Comparison of ENCODE assay signal across 15 cellular contexts in genomic region chr6:53984163-53984562, GRCh38.
DNase-seq lines count a peak whose midpoint lies in the region; ATAC-seq, FAIRE-seq and TF ChIP-seq lines count a peak whose summit lies in the region.
"Had no signal": no experiment of that assay in that cellular context is flagged by ENCODE, and none has a peak within 500 bp of the region (broad histone marks: within the 10 kb centered on the region; RNA-seq: fewer than 3 reads in every experiment).

No MANE protein-coding gene starts in this region.

- DNase-seq in H54 (ENCODE audit: insufficient read length, low spot score): peak; percentile 53
- no peak for DNase-seq in SK-N-SH
- peak; percentile 96 for DNase-seq in fibroblast of mammary gland (ENCODE audit: low read depth)
- DNase-seq in smooth muscle cell (lab: John Stamatoyannopoulos, UW; ENCODE audit: unreplicated experiment): no peak
- DNase-seq in stimulated activated effector memory CD8-positive, alpha-beta T cell treated with anti-CD3 and anti-CD28 coated beads, Interleukin-12 subunit alpha, Interleukin-12 subunit beta, amount 100 ng/mL, for 72 hours (ENCODE audit: low spot score in 2 of 2): no peak
- no peak for DNase-seq in stimulated activated CD4-positive, alpha-beta T cell treated with anti-CD3 and anti-CD28 coated beads, Interleukin-12 subunit alpha, Interleukin-12 subunit beta, amount 100 ng/mL, for 4 hours
- DNase-seq: activated B cell treated with CpG ODN at 0.5 μM for 24 hours, dorsolateral prefrontal cortex, NCI-H2029, OCI-M1 had no signal

- H2AFZ ChIP-seq in SK-N-SH (ENCODE audit: low read depth): no peak overlapping the region
- H2AFZ ChIP-seq in smooth muscle cell (ENCODE audit: low read depth): no peak overlapping the region

- no peaks in the 10 kb centered on the region for H3K9me2 ChIP-seq in SK-N-SH

- H3K4me1 Mint-ChIP-seq in stimulated activated effector memory CD8-positive, alpha-beta T cell treated with anti-CD3 and anti-CD28 coated beads, Interleukin-12 subunit alpha, Interleukin-12 subunit beta, amount 100 ng/mL, for 72 hours: no peaks in the 10 kb centered on the region
- H3K4me1 Mint-ChIP-seq: activated B cell treated with CpG ODN at 0.5 μM for 24 hours had no signal

- H3K27me3 ChIP-seq in SK-N-SH (ENCODE audit: insufficient read depth) (no peaks in the 10 kb centered on the region), smooth muscle cell (ENCODE audit: low read depth) (no peaks in the 10 kb centered on the region)

- H3K79me2 ChIP-seq in SK-N-SH (ENCODE audit: insufficient read depth) (no peaks in the 10 kb centered on the region), smooth muscle cell (ENCODE audit: low read depth) (no peaks in the 10 kb centered on the region)

- H3K4me3 ChIP-seq in SK-N-SH (ENCODE audit: low read depth in 2 of 2, low read length in 1 of 2): no peak overlapping the region; a peak in 1 of 4 replicates
- no peak overlapping the region for H3K4me3 ChIP-seq in fibroblast of mammary gland (ENCODE audit: control insufficient read depth, low read depth, low read length)
- no peak overlapping the region for H3K4me3 ChIP-seq in smooth muscle cell
- H3K4me3 ChIP-seq: dorsolateral prefrontal cortex, HAP-1 had no signal

- WGBS in SK-N-SH (ENCODE audit: low lambda C conversion rate): 3% methylated on average over 2 of the region's 2 CpGs
- WGBS in smooth muscle cell (ENCODE audit: low lambda C conversion rate): 41% methylated on average over 2 of the region's 2 CpGs

- H3F3A ChIP-seq in SK-N-SH (replicated peaks; ENCODE audit: insufficient read depth) (peaks cover 8% of the 10 kb centered on the region), smooth muscle cell (ENCODE audit: low read depth) (peaks cover 3% of the 10 kb centered on the region)

- no peak for TF ChIP-seq POLR2A in H54 (IDR thresholded peaks at IDR 0.05; ENCODE audit: low read depth, low read length)

- H3K36me3 ChIP-seq in SK-N-SH (replicated peaks in 1 of 2; ENCODE audit: control insufficient read depth in 1 of 2, insufficient read depth in 2 of 2, low read length in 1 of 2) (no peaks in the 10 kb centered on the region), smooth muscle cell (ENCODE audit: low read depth) (no peaks in the 10 kb centered on the region)
- H3K36me3 ChIP-seq: HAP-1 had no signal

- ATAC-seq in stimulated activated effector memory CD8-positive, alpha-beta T cell treated with anti-CD3 and anti-CD28 coated beads, Interleukin-12 subunit alpha, Interleukin-12 subunit beta, amount 100 ng/mL, for 72 hours: no peak
- no peak for ATAC-seq in GM19328 (IDR thresholded peaks at IDR 0.05; ENCODE audit: unreplicated experiment)

- H4K20me1 ChIP-seq in SK-N-SH (ENCODE audit: insufficient read depth): no peaks in the 10 kb centered on the region
- no peaks in the 10 kb centered on the region for H4K20me1 ChIP-seq in smooth muscle cell (ENCODE audit: low read depth)

- peaks cover 6 to 17% of the 10 kb centered on the region in 2 experiments for H3K4me1 ChIP-seq in SK-N-SH (ENCODE audit: control insufficient read depth in 1 of 2, insufficient read depth in 2 of 2, low read depth in 1 of 2, low read length in 1 of 2)
- H3K4me1 ChIP-seq in smooth muscle cell (ENCODE audit: low read depth): peaks cover 4% of the 10 kb centered on the region

- TF ChIP-seq EP300 in SK-N-SH (IDR thresholded peaks at IDR 0.05; ENCODE audit: borderline replicate concordance in 1 of 2, low read depth in 1 of 2, low read length in 1 of 2): peak in 1 of 2 experiments; percentile 79; a peak in 2 of 4 replicates

- no peak overlapping the region for H3K4me3 Mint-ChIP-seq in stimulated activated effector memory CD8-positive, alpha-beta T cell treated with anti-CD3 and anti-CD28 coated beads, Interleukin-12 subunit alpha, Interleukin-12 subunit beta, amount 100 ng/mL, for 72 hours
- H3K4me3 Mint-ChIP-seq: activated B cell treated with CpG ODN at 0.5 μM for 24 hours, nephron had no signal

- no peak for TF ChIP-seq RAD21 in SK-N-SH (IDR thresholded peaks at IDR 0.05; ENCODE audit: low read length)

- no peak overlapping the region for H3K27ac Mint-ChIP-seq in stimulated activated effector memory CD8-positive, alpha-beta T cell treated with anti-CD3 and anti-CD28 coated beads, Interleukin-12 subunit alpha, Interleukin-12 subunit beta, amount 100 ng/mL, for 72 hours
- H3K27ac Mint-ChIP-seq: activated B cell treated with CpG ODN at 0.5 μM for 24 hours; activated T-helper 2 cell treated with anti-CD3 and anti-CD28 coated beads, Interferon-gamma antibody, Interleukin-2, Interleukin-4, amounts not matched to agents 10 μg/mL and 5 μg/mL and 100 μg/mL, durations not matched to agents 14 hours and 24 hours and 36 hours; nephron had no signal

- CTCF ChIA-PET in SK-N-SH (lab: Yijun Ruan, JAX): no interaction called here

- TF ChIP-seq CTCF in SK-N-SH (IDR thresholded peaks at IDR 0.05) (no peak), fibroblast of mammary gland (conservative IDR thresholded peaks at IDR 0.05; ENCODE audit: control insufficient read depth, insufficient read depth, low read depth, low read length) (no peak), smooth muscle cell (IDR thresholded peaks at IDR 0.05; ENCODE audit: borderline replicate concordance, insufficient read depth, poor library complexity, severe bottlenecking) (no peak)

- H3K9ac ChIP-seq in SK-N-SH (no peak overlapping the region), smooth muscle cell (ENCODE audit: low read depth) (no peak overlapping the region)

- H3K36me3 Mint-ChIP-seq in stimulated activated effector memory CD8-positive, alpha-beta T cell treated with anti-CD3 and anti-CD28 coated beads, Interleukin-12 subunit alpha, Interleukin-12 subunit beta, amount 100 ng/mL, for 72 hours: no peaks in the 10 kb centered on the region

- peak; percentile 96 for FAIRE-seq in H54 (lab: Jason Lieb, UNC)
- FAIRE-seq: G401.6 had no signal

- H3K4me2 ChIP-seq in SK-N-SH: peak overlapping the region; percentile 29
- H3K4me2 ChIP-seq in smooth muscle cell: peak overlapping the region; percentile 60

- H3K9me3 ChIP-seq in SK-N-SH (no peaks in the 10 kb centered on the region), smooth muscle cell (replicated peaks; ENCODE audit: low read depth) (no peaks in the 10 kb centered on the region)
- H3K9me3 ChIP-seq: HAP-1 had no signal

- peak overlapping the region in 1 of 2 experiments; percentile 72; a peak in 3 of 4 replicates for H3K27ac ChIP-seq in SK-N-SH (ENCODE audit: low read depth in 2 of 2, low read length in 1 of 2)
- peak overlapping the region; percentile 93 for H3K27ac ChIP-seq in smooth muscle cell (ENCODE audit: low read depth)
- H3K27ac ChIP-seq: dorsolateral prefrontal cortex had no signal

- no peaks in the 10 kb centered on the region for H3K9me3 Mint-ChIP-seq in stimulated activated effector memory CD8-positive, alpha-beta T cell treated with anti-CD3 and anti-CD28 coated beads, Interleukin-12 subunit alpha, Interleukin-12 subunit beta, amount 100 ng/mL, for 72 hours
- H3K9me3 Mint-ChIP-seq: activated B cell treated with CpG ODN at 0.5 μM for 24 hours; activated T-helper 2 cell treated with anti-CD3 and anti-CD28 coated beads, Interferon-gamma antibody, Interleukin-2, Interleukin-4, amounts not matched to agents 10 μg/mL and 5 μg/mL and 100 μg/mL, durations not matched to agents 14 hours and 24 hours and 36 hours; nephron had no signal

- POLR2A ChIA-PET in SK-N-SH (lab: Yijun Ruan, JAX): no interaction called here

TF ChIP-seq in SK-N-SH, 30 proteins besides CTCF, POLR2A, EP300 and RAD21 (continues in another document):
- TF ChIP-seq GATA2 (CRISPR knock-in tag; IDR thresholded peaks at IDR 0.05) (no peak), GABPA (IDR thresholded peaks at IDR 0.05; ENCODE audit: low read depth) (no peak), FOXM1 (IDR thresholded peaks at IDR 0.05; ENCODE audit: low read depth) (0 out of 2 replicates have a peak, but pooled peaks have one; percentile 33), MXI1 (IDR thresholded peaks at IDR 0.05; ENCODE audit: low read depth, low read length) (no peak), NFIC (IDR thresholded peaks at IDR 0.05; ENCODE audit: borderline replicate concordance) (peak; percentile 63), YY1 (IDR thresholded peaks at IDR 0.05; ENCODE audit: low read depth) (no peak), NRF1 (IDR thresholded peaks at IDR 0.05; ENCODE audit: low read depth, low read length) (no peak), POLR2AphosphoS5 (IDR thresholded peaks at IDR 0.05; ENCODE audit: low read depth, low read length) (peak; percentile 24; the same call in 1 of the 2 replicates), USF1 (IDR thresholded peaks at IDR 0.05; ENCODE audit: borderline replicate concordance, low read depth) (no peak), TAF1 (IDR thresholded peaks at IDR 0.05; ENCODE audit: borderline replicate concordance, low read depth, low read length) (no peak)
- TF ChIP-seq, protein P1, sequence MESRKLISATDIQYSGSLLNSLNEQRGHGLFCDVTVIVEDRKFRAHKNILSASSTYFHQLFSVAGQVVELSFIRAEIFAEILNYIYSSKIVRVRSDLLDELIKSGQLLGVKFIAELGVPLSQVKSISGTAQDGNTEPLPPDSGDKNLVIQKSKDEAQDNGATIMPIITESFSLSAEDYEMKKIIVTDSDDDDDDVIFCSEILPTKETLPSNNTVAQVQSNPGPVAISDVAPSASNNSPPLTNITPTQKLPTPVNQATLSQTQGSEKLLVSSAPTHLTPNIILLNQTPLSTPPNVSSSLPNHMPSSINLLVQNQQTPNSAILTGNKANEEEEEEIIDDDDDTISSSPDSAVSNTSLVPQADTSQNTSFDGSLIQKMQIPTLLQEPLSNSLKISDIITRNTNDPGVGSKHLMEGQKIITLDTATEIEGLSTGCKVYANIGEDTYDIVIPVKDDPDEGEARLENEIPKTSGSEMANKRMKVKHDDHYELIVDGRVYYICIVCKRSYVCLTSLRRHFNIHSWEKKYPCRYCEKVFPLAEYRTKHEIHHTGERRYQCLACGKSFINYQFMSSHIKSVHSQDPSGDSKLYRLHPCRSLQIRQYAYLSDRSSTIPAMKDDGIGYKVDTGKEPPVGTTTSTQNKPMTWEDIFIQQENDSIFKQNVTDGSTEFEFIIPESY (IDR thresholded peaks at IDR 0.05; ENCODE audit: borderline replicate concordance, low read depth): no peak

Comparison
In these comparisons a context has a peak if more than half of its experiments do, and no peak if none do; other contexts are left out.
1. DNase-seq: peak in H54 (single experiment) and fibroblast of mammary gland (single experiment); none in SK-N-SH (single experiment), smooth muscle cell (single experiment), stimulated activated effector memory CD8-positive, alpha-beta T cell treated with anti-CD3 and anti-CD28 coated beads, Interleukin-12 subunit alpha, Interleukin-12 subunit beta, amount 100 ng/mL, for 72 hours (0 of 2) and stimulated activated CD4-positive, alpha-beta T cell treated with anti-CD3 and anti-CD28 coated beads, Interleukin-12 subunit alpha, Interleukin-12 subunit beta, amount 100 ng/mL, for 4 hours (single experiment).